Comparison of ENCODE assay signal across 1 cellular context in the genomic region with DNA sequence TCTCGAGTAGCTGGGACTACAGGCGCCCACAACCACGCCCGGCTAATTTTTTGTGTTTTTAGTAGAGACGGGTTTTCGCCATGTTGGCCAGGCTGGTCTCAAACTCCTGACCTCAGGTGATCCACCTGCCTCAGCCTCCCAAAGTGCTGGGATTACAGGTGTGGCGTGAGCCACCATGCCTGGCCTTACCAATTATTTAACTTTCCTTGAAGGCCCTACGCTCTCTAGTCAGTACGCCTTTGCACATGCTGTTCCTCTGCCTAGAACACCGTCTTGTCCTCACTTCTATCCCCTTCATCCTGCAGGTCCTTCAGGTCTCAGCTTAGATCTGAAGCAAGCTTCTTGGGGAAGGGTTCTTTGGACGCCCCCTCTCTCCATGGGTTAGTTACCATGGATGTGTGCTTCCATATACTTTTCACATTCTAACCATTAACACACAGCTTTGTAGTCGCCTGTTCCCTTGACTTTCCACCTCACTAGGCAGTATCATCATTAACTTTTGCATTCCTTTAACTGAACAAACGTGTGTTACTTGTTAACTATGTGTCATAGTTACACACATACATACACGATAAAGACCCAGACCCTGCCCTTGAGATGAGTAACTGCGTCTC.
TF ChIP-seq lines count a peak whose summit lies in the region.

No MANE protein-coding gene starts in this region.

TF ChIP-seq in K562, 482 proteins besides CTCF, POLR2A, EP300 and RAD21 (continued from another document and continues in another):
- TF ChIP-seq, protein P1, sequence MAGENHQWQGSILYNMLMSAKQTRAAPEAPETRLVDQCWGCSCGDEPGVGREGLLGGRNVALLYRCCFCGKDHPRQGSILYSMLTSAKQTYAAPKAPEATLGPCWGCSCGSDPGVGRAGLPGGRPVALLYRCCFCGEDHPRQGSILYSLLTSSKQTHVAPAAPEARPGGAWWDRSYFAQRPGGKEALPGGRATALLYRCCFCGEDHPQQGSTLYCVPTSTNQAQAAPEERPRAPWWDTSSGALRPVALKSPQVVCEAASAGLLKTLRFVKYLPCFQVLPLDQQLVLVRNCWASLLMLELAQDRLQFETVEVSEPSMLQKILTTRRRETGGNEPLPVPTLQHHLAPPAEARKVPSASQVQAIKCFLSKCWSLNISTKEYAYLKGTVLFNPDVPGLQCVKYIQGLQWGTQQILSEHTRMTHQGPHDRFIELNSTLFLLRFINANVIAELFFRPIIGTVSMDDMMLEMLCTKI (IDR thresholded peaks at IDR 0.05; ENCODE audit: partially characterized antibody), result no peak
- no peak for TF ChIP-seq TEAD2 (tag; IDR thresholded peaks at IDR 0.05)
- TF ChIP-seq POLR3A (IDR thresholded peaks at IDR 0.05; ENCODE audit: borderline replicate concordance, extremely low read depth, insufficient read depth, insufficient read length), result no peak
- peak; percentile 11; the same call in 1 of the 2 replicates for TF ChIP-seq THRAP3 (IDR thresholded peaks at IDR 0.05; ENCODE audit: borderline replicate concordance)
- TF ChIP-seq PHB (CRISPR knock-in tag; IDR thresholded peaks at IDR 0.05), result no peak
- TF ChIP-seq NFXL1 (CRISPR knock-in tag; IDR thresholded peaks at IDR 0.05), result 0 out of 2 replicates have a peak, but pooled peaks have one; percentile 40
- TF ChIP-seq, protein P2, sequence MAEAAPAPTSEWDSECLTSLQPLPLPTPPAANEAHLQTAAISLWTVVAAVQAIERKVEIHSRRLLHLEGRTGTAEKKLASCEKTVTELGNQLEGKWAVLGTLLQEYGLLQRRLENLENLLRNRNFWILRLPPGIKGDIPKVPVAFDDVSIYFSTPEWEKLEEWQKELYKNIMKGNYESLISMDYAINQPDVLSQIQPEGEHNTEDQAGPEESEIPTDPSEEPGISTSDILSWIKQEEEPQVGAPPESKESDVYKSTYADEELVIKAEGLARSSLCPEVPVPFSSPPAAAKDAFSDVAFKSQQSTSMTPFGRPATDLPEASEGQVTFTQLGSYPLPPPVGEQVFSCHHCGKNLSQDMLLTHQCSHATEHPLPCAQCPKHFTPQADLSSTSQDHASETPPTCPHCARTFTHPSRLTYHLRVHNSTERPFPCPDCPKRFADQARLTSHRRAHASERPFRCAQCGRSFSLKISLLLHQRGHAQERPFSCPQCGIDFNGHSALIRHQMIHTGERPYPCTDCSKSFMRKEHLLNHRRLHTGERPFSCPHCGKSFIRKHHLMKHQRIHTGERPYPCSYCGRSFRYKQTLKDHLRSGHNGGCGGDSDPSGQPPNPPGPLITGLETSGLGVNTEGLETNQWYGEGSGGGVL (CRISPR knock-in tag; IDR thresholded peaks at IDR 0.05), result no peak
- 0 out of 4 replicates have a peak, but pooled peaks of 1 of the 2 experiments have one; percentile 11 for TF ChIP-seq FOXA3 (CRISPR knock-in tag; conservative IDR thresholded peaks at IDR 0.05 in 1 of 2, IDR thresholded peaks at IDR 0.05 in 1 of 2)
- TF ChIP-seq, protein P3, sequence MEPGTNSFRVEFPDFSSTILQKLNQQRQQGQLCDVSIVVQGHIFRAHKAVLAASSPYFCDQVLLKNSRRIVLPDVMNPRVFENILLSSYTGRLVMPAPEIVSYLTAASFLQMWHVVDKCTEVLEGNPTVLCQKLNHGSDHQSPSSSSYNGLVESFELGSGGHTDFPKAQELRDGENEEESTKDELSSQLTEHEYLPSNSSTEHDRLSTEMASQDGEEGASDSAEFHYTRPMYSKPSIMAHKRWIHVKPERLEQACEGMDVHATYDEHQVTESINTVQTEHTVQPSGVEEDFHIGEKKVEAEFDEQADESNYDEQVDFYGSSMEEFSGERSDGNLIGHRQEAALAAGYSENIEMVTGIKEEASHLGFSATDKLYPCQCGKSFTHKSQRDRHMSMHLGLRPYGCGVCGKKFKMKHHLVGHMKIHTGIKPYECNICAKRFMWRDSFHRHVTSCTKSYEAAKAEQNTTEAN (CRISPR knock-in tag; IDR thresholded peaks at IDR 0.05), result no peak
- TF ChIP-seq, protein P4, sequence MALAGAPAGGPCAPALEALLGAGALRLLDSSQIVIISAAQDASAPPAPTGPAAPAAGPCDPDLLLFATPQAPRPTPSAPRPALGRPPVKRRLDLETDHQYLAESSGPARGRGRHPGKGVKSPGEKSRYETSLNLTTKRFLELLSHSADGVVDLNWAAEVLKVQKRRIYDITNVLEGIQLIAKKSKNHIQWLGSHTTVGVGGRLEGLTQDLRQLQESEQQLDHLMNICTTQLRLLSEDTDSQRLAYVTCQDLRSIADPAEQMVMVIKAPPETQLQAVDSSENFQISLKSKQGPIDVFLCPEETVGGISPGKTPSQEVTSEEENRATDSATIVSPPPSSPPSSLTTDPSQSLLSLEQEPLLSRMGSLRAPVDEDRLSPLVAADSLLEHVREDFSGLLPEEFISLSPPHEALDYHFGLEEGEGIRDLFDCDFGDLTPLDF (CRISPR knock-in tag; IDR thresholded peaks at IDR 0.05), result no peak
- TF ChIP-seq ZNF212 (CRISPR knock-in tag; IDR thresholded peaks at IDR 0.05), result peak; percentile 63; the same call in 1 of the 2 replicates
- TF ChIP-seq, protein P5, sequence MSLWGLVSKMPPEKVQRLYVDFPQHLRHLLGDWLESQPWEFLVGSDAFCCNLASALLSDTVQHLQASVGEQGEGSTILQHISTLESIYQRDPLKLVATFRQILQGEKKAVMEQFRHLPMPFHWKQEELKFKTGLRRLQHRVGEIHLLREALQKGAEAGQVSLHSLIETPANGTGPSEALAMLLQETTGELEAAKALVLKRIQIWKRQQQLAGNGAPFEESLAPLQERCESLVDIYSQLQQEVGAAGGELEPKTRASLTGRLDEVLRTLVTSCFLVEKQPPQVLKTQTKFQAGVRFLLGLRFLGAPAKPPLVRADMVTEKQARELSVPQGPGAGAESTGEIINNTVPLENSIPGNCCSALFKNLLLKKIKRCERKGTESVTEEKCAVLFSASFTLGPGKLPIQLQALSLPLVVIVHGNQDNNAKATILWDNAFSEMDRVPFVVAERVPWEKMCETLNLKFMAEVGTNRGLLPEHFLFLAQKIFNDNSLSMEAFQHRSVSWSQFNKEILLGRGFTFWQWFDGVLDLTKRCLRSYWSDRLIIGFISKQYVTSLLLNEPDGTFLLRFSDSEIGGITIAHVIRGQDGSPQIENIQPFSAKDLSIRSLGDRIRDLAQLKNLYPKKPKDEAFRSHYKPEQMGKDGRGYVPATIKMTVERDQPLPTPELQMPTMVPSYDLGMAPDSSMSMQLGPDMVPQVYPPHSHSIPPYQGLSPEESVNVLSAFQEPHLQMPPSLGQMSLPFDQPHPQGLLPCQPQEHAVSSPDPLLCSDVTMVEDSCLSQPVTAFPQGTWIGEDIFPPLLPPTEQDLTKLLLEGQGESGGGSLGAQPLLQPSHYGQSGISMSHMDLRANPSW (CRISPR knock-in tag; IDR thresholded peaks at IDR 0.05), result 0 out of 2 replicates have a peak, but pooled peaks have one; percentile 63
- TF ChIP-seq, protein P6, sequence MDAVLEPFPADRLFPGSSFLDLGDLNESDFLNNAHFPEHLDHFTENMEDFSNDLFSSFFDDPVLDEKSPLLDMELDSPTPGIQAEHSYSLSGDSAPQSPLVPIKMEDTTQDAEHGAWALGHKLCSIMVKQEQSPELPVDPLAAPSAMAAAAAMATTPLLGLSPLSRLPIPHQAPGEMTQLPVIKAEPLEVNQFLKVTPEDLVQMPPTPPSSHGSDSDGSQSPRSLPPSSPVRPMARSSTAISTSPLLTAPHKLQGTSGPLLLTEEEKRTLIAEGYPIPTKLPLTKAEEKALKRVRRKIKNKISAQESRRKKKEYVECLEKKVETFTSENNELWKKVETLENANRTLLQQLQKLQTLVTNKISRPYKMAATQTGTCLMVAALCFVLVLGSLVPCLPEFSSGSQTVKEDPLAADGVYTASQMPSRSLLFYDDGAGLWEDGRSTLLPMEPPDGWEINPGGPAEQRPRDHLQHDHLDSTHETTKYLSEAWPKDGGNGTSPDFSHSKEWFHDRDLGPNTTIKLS (IDR thresholded peaks at IDR 0.05; ENCODE audit: borderline replicate concordance, low read depth), result no peak
- TF ChIP-seq, protein P7, sequence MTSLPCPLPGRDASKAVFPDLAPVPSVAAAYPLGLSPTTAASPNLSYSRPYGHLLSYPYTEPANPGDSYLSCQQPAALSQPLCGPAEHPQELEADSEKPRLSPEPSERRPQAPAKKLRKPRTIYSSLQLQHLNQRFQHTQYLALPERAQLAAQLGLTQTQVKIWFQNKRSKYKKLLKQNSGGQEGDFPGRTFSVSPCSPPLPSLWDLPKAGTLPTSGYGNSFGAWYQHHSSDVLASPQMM (CRISPR knock-in tag; IDR thresholded peaks at IDR 0.05), result no peak
- TF ChIP-seq, protein P8, sequence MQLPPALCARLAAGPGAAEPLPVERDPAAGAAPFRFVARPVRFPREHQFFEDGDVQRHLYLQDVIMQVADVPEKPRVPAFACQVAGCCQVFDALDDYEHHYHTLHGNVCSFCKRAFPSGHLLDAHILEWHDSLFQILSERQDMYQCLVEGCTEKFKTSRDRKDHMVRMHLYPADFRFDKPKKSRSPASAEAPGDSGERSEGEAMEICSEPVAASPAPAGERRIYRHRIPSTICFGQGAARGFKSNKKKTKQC (CRISPR knock-in tag; IDR thresholded peaks at IDR 0.05), result 0 out of 2 replicates have a peak, but pooled peaks have one; percentile 25
- no peak for TF ChIP-seq EZH2 (IDR thresholded peaks at IDR 0.05; ENCODE audit: borderline replicate concordance, low read depth, low read length)
- TF ChIP-seq, protein P9, sequence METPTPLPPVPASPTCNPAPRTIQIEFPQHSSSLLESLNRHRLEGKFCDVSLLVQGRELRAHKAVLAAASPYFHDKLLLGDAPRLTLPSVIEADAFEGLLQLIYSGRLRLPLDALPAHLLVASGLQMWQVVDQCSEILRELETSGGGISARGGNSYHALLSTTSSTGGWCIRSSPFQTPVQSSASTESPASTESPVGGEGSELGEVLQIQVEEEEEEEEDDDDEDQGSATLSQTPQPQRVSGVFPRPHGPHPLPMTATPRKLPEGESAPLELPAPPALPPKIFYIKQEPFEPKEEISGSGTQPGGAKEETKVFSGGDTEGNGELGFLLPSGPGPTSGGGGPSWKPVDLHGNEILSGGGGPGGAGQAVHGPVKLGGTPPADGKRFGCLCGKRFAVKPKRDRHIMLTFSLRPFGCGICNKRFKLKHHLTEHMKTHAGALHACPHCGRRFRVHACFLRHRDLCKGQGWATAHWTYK (CRISPR knock-in tag; IDR thresholded peaks at IDR 0.05), result peak; percentile 80; the same call in 1 of the 2 replicates
- TF ChIP-seq ESRRB (CRISPR knock-in tag; IDR thresholded peaks at IDR 0.05; ENCODE audit: borderline replicate concordance), result 0 out of 2 replicates have a peak, but pooled peaks have one; percentile 58
- no peak for TF ChIP-seq SOX6 (IDR thresholded peaks at IDR 0.05)
- TF ChIP-seq ZNF561 (CRISPR knock-in tag; conservative IDR thresholded peaks at IDR 0.05), result no peak
- no peak for TF ChIP-seq POLR2AphosphoS2 (IDR thresholded peaks at IDR 0.05; ENCODE audit: low read length)
- TF ChIP-seq, protein P10, sequence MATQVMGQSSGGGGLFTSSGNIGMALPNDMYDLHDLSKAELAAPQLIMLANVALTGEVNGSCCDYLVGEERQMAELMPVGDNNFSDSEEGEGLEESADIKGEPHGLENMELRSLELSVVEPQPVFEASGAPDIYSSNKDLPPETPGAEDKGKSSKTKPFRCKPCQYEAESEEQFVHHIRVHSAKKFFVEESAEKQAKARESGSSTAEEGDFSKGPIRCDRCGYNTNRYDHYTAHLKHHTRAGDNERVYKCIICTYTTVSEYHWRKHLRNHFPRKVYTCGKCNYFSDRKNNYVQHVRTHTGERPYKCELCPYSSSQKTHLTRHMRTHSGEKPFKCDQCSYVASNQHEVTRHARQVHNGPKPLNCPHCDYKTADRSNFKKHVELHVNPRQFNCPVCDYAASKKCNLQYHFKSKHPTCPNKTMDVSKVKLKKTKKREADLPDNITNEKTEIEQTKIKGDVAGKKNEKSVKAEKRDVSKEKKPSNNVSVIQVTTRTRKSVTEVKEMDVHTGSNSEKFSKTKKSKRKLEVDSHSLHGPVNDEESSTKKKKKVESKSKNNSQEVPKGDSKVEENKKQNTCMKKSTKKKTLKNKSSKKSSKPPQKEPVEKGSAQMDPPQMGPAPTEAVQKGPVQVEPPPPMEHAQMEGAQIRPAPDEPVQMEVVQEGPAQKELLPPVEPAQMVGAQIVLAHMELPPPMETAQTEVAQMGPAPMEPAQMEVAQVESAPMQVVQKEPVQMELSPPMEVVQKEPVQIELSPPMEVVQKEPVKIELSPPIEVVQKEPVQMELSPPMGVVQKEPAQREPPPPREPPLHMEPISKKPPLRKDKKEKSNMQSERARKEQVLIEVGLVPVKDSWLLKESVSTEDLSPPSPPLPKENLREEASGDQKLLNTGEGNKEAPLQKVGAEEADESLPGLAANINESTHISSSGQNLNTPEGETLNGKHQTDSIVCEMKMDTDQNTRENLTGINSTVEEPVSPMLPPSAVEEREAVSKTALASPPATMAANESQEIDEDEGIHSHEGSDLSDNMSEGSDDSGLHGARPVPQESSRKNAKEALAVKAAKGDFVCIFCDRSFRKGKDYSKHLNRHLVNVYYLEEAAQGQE (CRISPR knock-in tag; IDR thresholded peaks at IDR 0.05; ENCODE audit: low read depth), result peak; percentile 63
- TF ChIP-seq, protein P11, sequence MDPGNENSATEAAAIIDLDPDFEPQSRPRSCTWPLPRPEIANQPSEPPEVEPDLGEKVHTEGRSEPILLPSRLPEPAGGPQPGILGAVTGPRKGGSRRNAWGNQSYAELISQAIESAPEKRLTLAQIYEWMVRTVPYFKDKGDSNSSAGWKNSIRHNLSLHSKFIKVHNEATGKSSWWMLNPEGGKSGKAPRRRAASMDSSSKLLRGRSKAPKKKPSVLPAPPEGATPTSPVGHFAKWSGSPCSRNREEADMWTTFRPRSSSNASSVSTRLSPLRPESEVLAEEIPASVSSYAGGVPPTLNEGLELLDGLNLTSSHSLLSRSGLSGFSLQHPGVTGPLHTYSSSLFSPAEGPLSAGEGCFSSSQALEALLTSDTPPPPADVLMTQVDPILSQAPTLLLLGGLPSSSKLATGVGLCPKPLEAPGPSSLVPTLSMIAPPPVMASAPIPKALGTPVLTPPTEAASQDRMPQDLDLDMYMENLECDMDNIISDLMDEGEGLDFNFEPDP (CRISPR knock-in tag; IDR thresholded peaks at IDR 0.05), result no peak
- TF ChIP-seq HLTF (IDR thresholded peaks at IDR 0.05), result no peak
- TF ChIP-seq HMG20A (CRISPR knock-in tag; conservative IDR thresholded peaks at IDR 0.05), result peak; percentile 30; the same call in 1 of the 2 replicates
- no peak for TF ChIP-seq STAT5A (IDR thresholded peaks at IDR 0.05; ENCODE audit: borderline replicate concordance, low read length)
- TF ChIP-seq, protein P12, sequence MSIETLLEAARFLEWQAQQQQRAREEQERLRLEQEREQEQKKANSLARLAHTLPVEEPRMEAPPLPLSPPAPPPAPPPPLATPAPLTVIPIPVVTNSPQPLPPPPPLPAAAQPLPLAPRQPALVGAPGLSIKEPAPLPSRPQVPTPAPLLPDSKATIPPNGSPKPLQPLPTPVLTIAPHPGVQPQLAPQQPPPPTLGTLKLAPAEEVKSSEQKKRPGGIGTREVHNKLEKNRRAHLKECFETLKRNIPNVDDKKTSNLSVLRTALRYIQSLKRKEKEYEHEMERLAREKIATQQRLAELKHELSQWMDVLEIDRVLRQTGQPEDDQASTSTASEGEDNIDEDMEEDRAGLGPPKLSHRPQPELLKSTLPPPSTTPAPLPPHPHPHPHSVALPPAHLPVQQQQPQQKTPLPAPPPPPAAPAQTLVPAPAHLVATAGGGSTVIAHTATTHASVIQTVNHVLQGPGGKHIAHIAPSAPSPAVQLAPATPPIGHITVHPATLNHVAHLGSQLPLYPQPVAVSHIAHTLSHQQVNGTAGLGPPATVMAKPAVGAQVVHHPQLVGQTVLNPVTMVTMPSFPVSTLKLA (conservative IDR thresholded peaks at IDR 0.05), result no peak
- TF ChIP-seq SIRT6 (IDR thresholded peaks at IDR 0.05; ENCODE audit: low read depth, low read length), result no peak
- no peak for TF ChIP-seq ZNF436 (CRISPR knock-in tag; IDR thresholded peaks at IDR 0.05)
- TF ChIP-seq ZNF507 (tag; conservative IDR thresholded peaks at IDR 0.05), result no peak
- TF ChIP-seq, protein P13, sequence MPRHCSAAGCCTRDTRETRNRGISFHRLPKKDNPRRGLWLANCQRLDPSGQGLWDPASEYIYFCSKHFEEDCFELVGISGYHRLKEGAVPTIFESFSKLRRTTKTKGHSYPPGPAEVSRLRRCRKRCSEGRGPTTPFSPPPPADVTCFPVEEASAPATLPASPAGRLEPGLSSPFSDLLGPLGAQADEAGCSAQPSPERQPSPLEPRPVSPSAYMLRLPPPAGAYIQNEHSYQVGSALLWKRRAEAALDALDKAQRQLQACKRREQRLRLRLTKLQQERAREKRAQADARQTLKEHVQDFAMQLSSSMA (CRISPR knock-in tag; IDR thresholded peaks at IDR 0.05), result no peak
- no peak for TF ChIP-seq ZNF121 (CRISPR knock-in tag; conservative IDR thresholded peaks at IDR 0.05)
